8 cellular contexts compared by ENCODE assay signal in the genomic region with DNA sequence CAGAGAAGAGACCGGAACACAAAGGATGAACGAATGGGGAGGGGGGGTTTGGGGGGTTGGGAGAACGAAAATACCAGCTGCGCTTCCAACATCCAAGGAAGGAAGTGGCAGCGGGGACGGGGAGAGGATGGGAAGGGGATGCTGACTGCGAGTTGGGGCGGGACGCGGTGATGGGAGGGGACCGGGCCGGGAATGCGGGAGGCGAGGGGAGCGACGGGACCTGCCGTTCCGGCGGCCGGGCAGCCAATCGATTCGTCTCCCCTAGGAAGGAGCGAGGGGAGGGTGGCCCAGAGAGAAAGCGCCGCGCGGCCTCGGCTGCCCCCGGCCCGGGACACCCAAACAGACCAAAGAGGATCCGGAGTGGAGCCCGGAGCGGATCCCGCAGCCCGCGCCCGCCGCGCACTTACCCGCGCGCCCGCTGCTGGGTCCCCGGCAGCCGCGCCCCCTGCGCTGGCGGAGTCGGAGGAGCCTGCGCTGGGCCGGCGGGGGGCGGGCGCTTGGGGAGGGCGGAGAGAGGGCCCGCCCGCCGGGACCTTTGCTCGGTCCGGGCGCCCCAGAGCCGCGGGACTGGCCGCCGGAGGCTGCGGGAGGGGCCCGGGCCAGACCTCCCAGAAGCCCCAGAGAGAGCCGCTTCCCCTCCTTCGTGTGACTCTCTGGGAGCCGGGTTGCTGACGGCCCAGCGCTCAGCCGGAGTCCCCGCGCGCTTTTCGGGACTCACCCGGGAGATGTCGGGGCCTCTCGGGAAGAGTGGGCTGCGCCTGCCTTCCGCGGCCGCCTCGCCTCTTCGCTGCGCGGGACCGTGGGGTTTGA. TPM values are rescaled to one million over a fixed set of nuclear protein-coding genes. Genes with fewer than 3 reads are reported as not detected.
DNase-seq lines count a peak whose midpoint lies in the region; ATAC-seq, FAIRE-seq and TF ChIP-seq lines count a peak whose summit lies in the region.

A gene (minus strand): TSS at position 476 of the 810 bp plus-strand sequence. CDS start 7,690 bp downstream, outside the sequence.

- peak within 1 kb of the TSS; percentile 94 for H3K9ac ChIP-seq in keratinocyte (ENCODE audit: control insufficient read depth, extremely low read depth, insufficient read depth, low read length)

- WGBS in small intestine, 3 donors: 1% methylated on average over 40 to 89 of the region's 89 CpGs

- dilution Hi-C loops in keratinocyte (cut with MboI; ENCODE audit: extremely low pct_ligation_motif_present, low sequenced_read_pairs): no loop called here

- peak within 1 kb of the TSS; percentile 97 for H3K4me2 ChIP-seq in keratinocyte (ENCODE audit: control insufficient read depth, extremely low read depth, insufficient read depth, low read depth, low read length)

- no peaks in the 10 kb centered on the region for H3K27me3 Mint-ChIP-seq in Calu3 (ENCODE audit: unreplicated experiment)

- TF ChIP-seq CTCF in Calu3 (IDR thresholded peaks at IDR 0.05; ENCODE audit: unreplicated experiment) (no peak), choroid plexus epithelial cell (conservative IDR thresholded peaks at IDR 0.05; ENCODE audit: low read depth, low read length) (no peak), keratinocyte (optimal IDR thresholded peaks at IDR 0.05 in 1 of 3, IDR thresholded peaks at IDR 0.05 in 1 of 3, conservative IDR thresholded peaks at IDR 0.05 in 1 of 3; ENCODE audit: extremely low read depth in 1 of 3, insufficient read depth in 2 of 3, low read length in 3 of 3) (no peak)

- no peaks in the 10 kb centered on the region for H4K20me1 ChIP-seq in keratinocyte (ENCODE audit: control insufficient read depth, extremely low read depth, insufficient read depth, low read length)

- no TSS peak for BruUV-seq in Calu3 (replicated peaks; lab: Mats Ljungman, UMichigan)

- peak within 1 kb of the TSS; percentile 99 for H3K27ac ChIP-seq in keratinocyte (ENCODE audit: control insufficient read depth, insufficient read depth, low read length)
- H3K27ac ChIP-seq in small intestine (ENCODE audit: low read depth in 1 of 2, low read length in 1 of 2): peak within 1 kb of the TSS; percentile 58 to 88

- H2AFZ ChIP-seq in keratinocyte (ENCODE audit: control insufficient read depth, low read length): peak within 1 kb of the TSS; percentile 29

- no peaks in the 10 kb centered on the region for H3K9me1 ChIP-seq in keratinocyte (ENCODE audit: control insufficient read depth, extremely low read depth, insufficient read depth, low read length)

- peak; percentile 64 for ATAC-seq in GM19438 (IDR thresholded peaks at IDR 0.05; ENCODE audit: low read depth, unreplicated experiment)
- ATAC-seq in HG03469 (IDR thresholded peaks at IDR 0.05; ENCODE audit: unreplicated experiment): peak; percentile 30

- H3K36me3 Mint-ChIP-seq in Calu3 (ENCODE audit: insufficient read depth, unreplicated experiment): peaks cover 23% of the 10 kb centered on the region

- no peaks in the 10 kb centered on the region for H3K27me3 ChIP-seq in keratinocyte (ENCODE audit: control insufficient read depth, extremely low read depth, insufficient read depth, low read length)
- no peaks in the 10 kb centered on the region for H3K27me3 ChIP-seq in small intestine (ENCODE audit: control insufficient read depth in 2 of 2, insufficient read depth in 2 of 2, low read length in 2 of 2)

- H3K4me1 Mint-ChIP-seq in Calu3 (ENCODE audit: low read depth, unreplicated experiment): peaks cover 19% of the 10 kb centered on the region

- CTCF ChIA-PET in Calu3 (lab: Charles Lee): no interaction called here

- H3K9me3 ChIP-seq in keratinocyte (ENCODE audit: control insufficient read depth, low read depth, low read length) (no peaks in the 10 kb centered on the region), small intestine (ENCODE audit: control insufficient read depth, low read depth) (no peaks in the 10 kb centered on the region)

- peak within 1 kb of the TSS; percentile 15 for H3K27ac Mint-ChIP-seq in Calu3 (ENCODE audit: unreplicated experiment)

- peaks cover 28% of the 10 kb centered on the region for H3K79me2 ChIP-seq in keratinocyte (ENCODE audit: control insufficient read depth, insufficient read depth, low read length)

- intact Hi-C loops in Calu3 (cut with micrococcal nuclease; ENCODE audit: unreplicated experiment): no loop called here

- H3K9me3 Mint-ChIP-seq in Calu3 (ENCODE audit: low read depth, unreplicated experiment): no peaks in the 10 kb centered on the region

- peak within 1 kb of the TSS; percentile 81 for H3K4me3 Mint-ChIP-seq in Calu3 (ENCODE audit: low read depth, unreplicated experiment)

- H3K36me3 ChIP-seq in keratinocyte (ENCODE audit: control insufficient read depth in 2 of 2, extremely low read depth in 1 of 2, insufficient read depth in 2 of 2, low read length in 2 of 2) (peaks cover 0 to 3% of the 10 kb centered on the region in 2 experiments), small intestine (ENCODE audit: control insufficient read depth in 2 of 2, insufficient read depth in 2 of 2, low read length in 2 of 2) (no peaks in the 10 kb centered on the region)

- DNase-seq in Calu3: peak; percentile 75
- DNase-seq in T-helper 9 cell: peak; percentile 3
- peak; percentile 50 for DNase-seq in choroid plexus epithelial cell (ENCODE audit: low read depth)
- no peak for DNase-seq in keratinocyte (ENCODE audit: low read depth, low spot score)
- DNase-seq in small intestine: peak; percentile 75
- DNase-seq in SHP77 (lab: John Stamatoyannopoulos, UW): no peak

- FAIRE-seq in keratinocyte (lab: Jason Lieb, UNC) (no peak), small intestine (lab: Jason Lieb, UNC) (no peak)

- H3K4me1 ChIP-seq in keratinocyte (ENCODE audit: control insufficient read depth, extremely low read depth, insufficient read depth, low read length): peaks cover 42% of the 10 kb centered on the region
- H3K4me1 ChIP-seq in small intestine (ENCODE audit: control insufficient read depth in 2 of 2, insufficient read depth in 1 of 2, low read depth in 1 of 2, low read length in 1 of 2): no peaks in the 10 kb centered on the region

- H3K4me3 ChIP-seq in choroid plexus epithelial cell (ENCODE audit: low read depth, low read length): peak within 1 kb of the TSS; percentile 75
- peak within 1 kb of the TSS; percentile 66 to 92 (median 83) for H3K4me3 ChIP-seq in keratinocyte (ENCODE audit: control insufficient read depth in 2 of 3, extremely low read depth in 1 of 3, insufficient read depth in 2 of 3, low read depth in 1 of 3, low read length in 3 of 3)
- H3K4me3 ChIP-seq in small intestine (ENCODE audit: low read depth in 1 of 2, low read length in 2 of 2): peak within 1 kb of the TSS; percentile 44 to 83

RNA-seq across cellular contexts. Expression of the gene that starts here (rescaled TPM):
- total RNA-seq in Calu3 (2022): 9.4 and 11.9 TPM in 2 replicates
- polyA plus RNA-seq in keratinocyte (81.7 to 105 TPM (median 95.6 TPM) in 3 replicates), small intestine (100 to 1,000 TPM in 2 of 3 donors, 1 to 10 TPM in 1; 4.0 to 118 (median 105) TPM)
- 83.9 TPM for polyA plus RNA-seq in keratinocyte (2011; ENCODE audit: low read depth)
- polyA plus RNA-seq in keratinocyte (2011; cell fraction: cytosol; rRNA removed): 71.7 and 85.2 TPM in 2 replicates
- 134 and 143 TPM in 2 replicates for polyA plus RNA-seq in keratinocyte (2011; cell fraction: nucleus; rRNA removed)
- polyA plus RNA-seq in keratinocyte (2012; ENCODE audit: low replicate concordance): 59.5 and 86.4 TPM in 2 replicates
- polyA minus RNA-seq in keratinocyte: 71.0 to 119 TPM (median 96.2 TPM) in 3 replicates
- 60.0 TPM for polyA minus RNA-seq in keratinocyte (2011; cell fraction: cytosol; rRNA and poly(A)+ RNA removed)
- polyA minus RNA-seq in keratinocyte (2011; cell fraction: nucleus; rRNA and poly(A)+ RNA removed): 50.8 and 85.9 TPM in 2 replicates

Comparison
In these comparisons a context has a peak if more than half of its experiments do, and no peak if none do; other contexts are left out.
1. DNase-seq: peak in Calu3 (single experiment), T-helper 9 cell (single experiment), choroid plexus epithelial cell (single experiment) and small intestine (single experiment); none in keratinocyte (single experiment) and SHP77 (0 of 2).
2. Peak in every context shown above with its lines, with median percentiles within 50 percentile points of each other: H3K4me3 ChIP-seq.